ENCODE assay signal across 1 cellular context in the genomic region with DNA sequence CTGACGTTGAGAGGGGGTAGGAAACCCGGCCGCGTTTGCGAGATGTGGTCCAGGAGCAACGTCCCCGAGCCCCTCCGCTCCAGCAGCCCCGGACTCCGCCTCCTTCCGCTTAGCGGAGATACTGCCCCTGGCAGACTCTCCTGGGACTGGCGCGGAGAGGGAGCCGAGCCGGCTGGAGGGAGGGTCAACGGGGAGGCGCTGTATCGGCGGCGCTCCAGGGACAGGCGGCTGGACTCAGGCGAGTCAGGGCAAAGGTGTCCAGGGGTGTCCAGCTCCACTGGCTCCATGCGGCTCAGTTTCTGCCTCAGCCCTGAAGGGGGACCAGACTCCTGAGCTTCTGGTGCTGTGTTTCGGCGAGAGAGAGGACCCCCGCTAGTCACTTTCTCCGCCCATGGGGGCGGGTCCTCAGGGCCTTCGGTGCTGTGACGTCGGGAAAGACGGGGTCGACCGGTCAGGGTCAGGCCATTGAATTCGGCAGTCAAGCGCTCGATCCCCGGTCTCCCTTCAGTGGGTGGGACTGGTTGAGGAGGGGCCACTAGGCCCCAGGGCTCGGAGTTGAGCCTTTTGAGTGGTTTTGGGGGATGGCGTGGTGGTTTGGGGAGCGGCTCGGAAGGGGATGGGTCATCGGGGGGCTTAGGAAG.
A peak's percentile ranks its signal among the peaks of the same experiment; 100 is the strongest.
TF ChIP-seq lines count a peak whose summit lies in the region.

No MANE protein-coding gene starts in this region.

TF ChIP-seq in HEK293, 187 proteins besides CTCF, POLR2A, EP300 and RAD21 (continued from another document and continues in another):
- TF ChIP-seq, protein P1, sequence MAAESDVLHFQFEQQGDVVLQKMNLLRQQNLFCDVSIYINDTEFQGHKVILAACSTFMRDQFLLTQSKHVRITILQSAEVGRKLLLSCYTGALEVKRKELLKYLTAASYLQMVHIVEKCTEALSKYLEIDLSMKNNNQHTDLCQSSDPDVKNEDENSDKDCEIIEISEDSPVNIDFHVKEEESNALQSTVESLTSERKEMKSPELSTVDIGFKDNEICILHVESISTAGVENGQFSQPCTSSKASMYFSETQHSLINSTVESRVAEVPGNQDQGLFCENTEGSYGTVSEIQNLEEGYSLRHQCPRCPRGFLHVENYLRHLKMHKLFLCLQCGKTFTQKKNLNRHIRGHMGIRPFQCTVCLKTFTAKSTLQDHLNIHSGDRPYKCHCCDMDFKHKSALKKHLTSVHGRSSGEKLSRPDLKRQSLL (tag by site-specific recombination; IDR thresholded peaks at IDR 0.05) = peak; percentile 59; the same call in 1 of the 2 replicates
- TF ChIP-seq, protein P2, sequence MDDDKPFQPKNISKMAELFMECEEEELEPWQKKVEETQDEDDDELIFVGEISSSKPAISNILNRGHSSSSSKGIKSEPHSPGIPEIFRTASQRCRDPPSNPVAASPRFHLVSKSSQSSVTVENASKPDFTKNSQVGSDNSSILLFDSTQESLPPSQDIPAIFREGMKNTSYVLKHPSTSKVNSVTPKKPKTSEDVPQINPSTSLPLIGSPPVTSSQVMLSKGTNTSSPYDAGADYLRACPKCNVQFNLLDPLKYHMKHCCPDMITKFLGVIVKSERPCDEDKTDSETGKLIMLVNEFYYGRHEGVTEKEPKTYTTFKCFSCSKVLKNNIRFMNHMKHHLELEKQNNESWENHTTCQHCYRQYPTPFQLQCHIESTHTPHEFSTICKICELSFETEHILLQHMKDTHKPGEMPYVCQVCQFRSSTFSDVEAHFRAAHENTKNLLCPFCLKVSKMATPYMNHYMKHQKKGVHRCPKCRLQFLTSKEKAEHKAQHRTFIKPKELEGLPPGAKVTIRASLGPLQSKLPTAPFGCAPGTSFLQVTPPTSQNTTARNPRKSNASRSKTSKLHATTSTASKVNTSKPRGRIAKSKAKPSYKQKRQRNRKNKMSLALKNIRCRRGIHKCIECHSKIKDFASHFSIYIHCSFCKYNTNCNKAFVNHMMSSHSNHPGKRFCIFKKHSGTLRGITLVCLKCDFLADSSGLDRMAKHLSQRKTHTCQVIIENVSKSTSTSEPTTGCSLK (tag by site-specific recombination; IDR thresholded peaks at IDR 0.05) = no peak
- TF ChIP-seq ZNF37A (tag by site-specific recombination; IDR thresholded peaks at IDR 0.05) (no peak), ZNF514 (tag by site-specific recombination; IDR thresholded peaks at IDR 0.05) (no peak), ZNF112 (tag by site-specific recombination; IDR thresholded peaks at IDR 0.05) (no peak), ZNF843 (tag by site-specific recombination; IDR thresholded peaks at IDR 0.05) (no peak), ZBTB17 (tag by site-specific recombination; IDR thresholded peaks at IDR 0.05) (peak; percentile 75; the same call in 1 of the 2 replicates), BCL11A (tag by site-specific recombination; IDR thresholded peaks at IDR 0.05; ENCODE audit: low read depth) (peak; percentile 53; the same call in 1 of the 2 replicates), YY2 (tag by site-specific recombination; IDR thresholded peaks at IDR 0.05) (no peak), ZNF404 (tag by site-specific recombination; IDR thresholded peaks at IDR 0.05) (no peak), SCRT1 (tag by site-specific recombination; IDR thresholded peaks at IDR 0.05; ENCODE audit: borderline replicate concordance) (no peak), ZNF157 (tag by site-specific recombination; IDR thresholded peaks at IDR 0.05) (no peak), ZNF211 (tag by site-specific recombination; IDR thresholded peaks at IDR 0.05; ENCODE audit: low read depth) (no peak), ZSCAN16 (tag by site-specific recombination; IDR thresholded peaks at IDR 0.05) (no peak), ZNF629 (tag by site-specific recombination; IDR thresholded peaks at IDR 0.05) (peak; percentile 85), KLF16 (tag by site-specific recombination; IDR thresholded peaks at IDR 0.05) (peak; percentile 73; the same call in 1 of the 2 replicates), ZNF670 (tag by site-specific recombination; IDR thresholded peaks at IDR 0.05; ENCODE audit: low read depth) (no peak), ZEB2 (tag by site-specific recombination; IDR thresholded peaks at IDR 0.05) (0 out of 2 replicates have a peak, but pooled peaks have one; percentile 49), ZNF133 (tag by site-specific recombination; IDR thresholded peaks at IDR 0.05) (no peak), OSR2 (tag by site-specific recombination; IDR thresholded peaks at IDR 0.05) (0 out of 2 replicates have a peak, but pooled peaks have one; percentile 19), ZNF394 (tag by site-specific recombination; IDR thresholded peaks at IDR 0.05; ENCODE audit: borderline replicate concordance) (0 out of 2 replicates have a peak, but pooled peaks have one; percentile 11), ZNF423 (tag by site-specific recombination; IDR thresholded peaks at IDR 0.05) (peak; percentile 89), ZNF155 (tag by site-specific recombination; IDR thresholded peaks at IDR 0.05) (no peak), HOXD13 (CRISPR knock-in tag; IDR thresholded peaks at IDR 0.05; ENCODE audit: borderline replicate concordance) (no peak), SP3 (tag by site-specific recombination; IDR thresholded peaks at IDR 0.05) (peak; percentile 89), ZNF596 (tag by site-specific recombination; IDR thresholded peaks at IDR 0.05) (no peak), ZNF521 (tag by site-specific recombination; IDR thresholded peaks at IDR 0.05) (no peak), ZNF24 (tag by site-specific recombination; IDR thresholded peaks at IDR 0.05) (no peak), HOXC10 (CRISPR knock-in tag; IDR thresholded peaks at IDR 0.05) (no peak), ZNF391 (tag by site-specific recombination; IDR thresholded peaks at IDR 0.05; ENCODE audit: borderline replicate concordance, low read depth) (peak; percentile 35; the same call in 1 of the 2 replicates), KLF9 (tag by site-specific recombination; IDR thresholded peaks at IDR 0.05; ENCODE audit: low read depth) (peak; percentile 62; the same call in 1 of the 2 replicates), PRDM1 (tag by site-specific recombination; IDR thresholded peaks at IDR 0.05) (peak; percentile 25; the same call in 1 of the 2 replicates), SP2 (tag by site-specific recombination; IDR thresholded peaks at IDR 0.05) (peak; percentile 90)
- TF ChIP-seq, protein P3, sequence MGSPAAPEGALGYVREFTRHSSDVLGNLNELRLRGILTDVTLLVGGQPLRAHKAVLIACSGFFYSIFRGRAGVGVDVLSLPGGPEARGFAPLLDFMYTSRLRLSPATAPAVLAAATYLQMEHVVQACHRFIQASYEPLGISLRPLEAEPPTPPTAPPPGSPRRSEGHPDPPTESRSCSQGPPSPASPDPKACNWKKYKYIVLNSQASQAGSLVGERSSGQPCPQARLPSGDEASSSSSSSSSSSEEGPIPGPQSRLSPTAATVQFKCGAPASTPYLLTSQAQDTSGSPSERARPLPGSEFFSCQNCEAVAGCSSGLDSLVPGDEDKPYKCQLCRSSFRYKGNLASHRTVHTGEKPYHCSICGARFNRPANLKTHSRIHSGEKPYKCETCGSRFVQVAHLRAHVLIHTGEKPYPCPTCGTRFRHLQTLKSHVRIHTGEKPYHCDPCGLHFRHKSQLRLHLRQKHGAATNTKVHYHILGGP (tag by site-specific recombination; IDR thresholded peaks at IDR 0.05) = no peak
- TF ChIP-seq, protein P4, sequence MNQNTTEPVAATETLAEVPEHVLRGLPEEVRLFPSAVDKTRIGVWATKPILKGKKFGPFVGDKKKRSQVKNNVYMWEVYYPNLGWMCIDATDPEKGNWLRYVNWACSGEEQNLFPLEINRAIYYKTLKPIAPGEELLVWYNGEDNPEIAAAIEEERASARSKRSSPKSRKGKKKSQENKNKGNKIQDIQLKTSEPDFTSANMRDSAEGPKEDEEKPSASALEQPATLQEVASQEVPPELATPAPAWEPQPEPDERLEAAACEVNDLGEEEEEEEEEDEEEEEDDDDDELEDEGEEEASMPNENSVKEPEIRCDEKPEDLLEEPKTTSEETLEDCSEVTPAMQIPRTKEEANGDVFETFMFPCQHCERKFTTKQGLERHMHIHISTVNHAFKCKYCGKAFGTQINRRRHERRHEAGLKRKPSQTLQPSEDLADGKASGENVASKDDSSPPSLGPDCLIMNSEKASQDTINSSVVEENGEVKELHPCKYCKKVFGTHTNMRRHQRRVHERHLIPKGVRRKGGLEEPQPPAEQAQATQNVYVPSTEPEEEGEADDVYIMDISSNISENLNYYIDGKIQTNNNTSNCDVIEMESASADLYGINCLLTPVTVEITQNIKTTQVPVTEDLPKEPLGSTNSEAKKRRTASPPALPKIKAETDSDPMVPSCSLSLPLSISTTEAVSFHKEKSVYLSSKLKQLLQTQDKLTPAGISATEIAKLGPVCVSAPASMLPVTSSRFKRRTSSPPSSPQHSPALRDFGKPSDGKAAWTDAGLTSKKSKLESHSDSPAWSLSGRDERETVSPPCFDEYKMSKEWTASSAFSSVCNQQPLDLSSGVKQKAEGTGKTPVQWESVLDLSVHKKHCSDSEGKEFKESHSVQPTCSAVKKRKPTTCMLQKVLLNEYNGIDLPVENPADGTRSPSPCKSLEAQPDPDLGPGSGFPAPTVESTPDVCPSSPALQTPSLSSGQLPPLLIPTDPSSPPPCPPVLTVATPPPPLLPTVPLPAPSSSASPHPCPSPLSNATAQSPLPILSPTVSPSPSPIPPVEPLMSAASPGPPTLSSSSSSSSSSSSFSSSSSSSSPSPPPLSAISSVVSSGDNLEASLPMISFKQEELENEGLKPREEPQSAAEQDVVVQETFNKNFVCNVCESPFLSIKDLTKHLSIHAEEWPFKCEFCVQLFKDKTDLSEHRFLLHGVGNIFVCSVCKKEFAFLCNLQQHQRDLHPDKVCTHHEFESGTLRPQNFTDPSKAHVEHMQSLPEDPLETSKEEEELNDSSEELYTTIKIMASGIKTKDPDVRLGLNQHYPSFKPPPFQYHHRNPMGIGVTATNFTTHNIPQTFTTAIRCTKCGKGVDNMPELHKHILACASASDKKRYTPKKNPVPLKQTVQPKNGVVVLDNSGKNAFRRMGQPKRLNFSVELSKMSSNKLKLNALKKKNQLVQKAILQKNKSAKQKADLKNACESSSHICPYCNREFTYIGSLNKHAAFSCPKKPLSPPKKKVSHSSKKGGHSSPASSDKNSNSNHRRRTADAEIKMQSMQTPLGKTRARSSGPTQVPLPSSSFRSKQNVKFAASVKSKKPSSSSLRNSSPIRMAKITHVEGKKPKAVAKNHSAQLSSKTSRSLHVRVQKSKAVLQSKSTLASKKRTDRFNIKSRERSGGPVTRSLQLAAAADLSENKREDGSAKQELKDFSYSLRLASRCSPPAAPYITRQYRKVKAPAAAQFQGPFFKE (tag by site-specific recombination; IDR thresholded peaks at IDR 0.05; ENCODE audit: borderline replicate concordance) = no peak
- TF ChIP-seq, protein P5, sequence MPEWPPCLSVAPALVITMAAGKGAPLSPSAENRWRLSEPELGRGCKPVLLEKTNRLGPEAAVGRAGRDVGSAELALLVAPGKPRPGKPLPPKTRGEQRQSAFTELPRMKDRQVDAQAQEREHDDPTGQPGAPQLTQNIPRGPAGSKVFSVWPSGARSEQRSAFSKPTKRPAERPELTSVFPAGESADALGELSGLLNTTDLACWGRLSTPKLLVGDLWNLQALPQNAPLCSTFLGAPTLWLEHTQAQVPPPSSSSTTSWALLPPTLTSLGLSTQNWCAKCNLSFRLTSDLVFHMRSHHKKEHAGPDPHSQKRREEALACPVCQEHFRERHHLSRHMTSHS (tag by site-specific recombination; IDR thresholded peaks at IDR 0.05) = no peak
- TF ChIP-seq, protein P6, sequence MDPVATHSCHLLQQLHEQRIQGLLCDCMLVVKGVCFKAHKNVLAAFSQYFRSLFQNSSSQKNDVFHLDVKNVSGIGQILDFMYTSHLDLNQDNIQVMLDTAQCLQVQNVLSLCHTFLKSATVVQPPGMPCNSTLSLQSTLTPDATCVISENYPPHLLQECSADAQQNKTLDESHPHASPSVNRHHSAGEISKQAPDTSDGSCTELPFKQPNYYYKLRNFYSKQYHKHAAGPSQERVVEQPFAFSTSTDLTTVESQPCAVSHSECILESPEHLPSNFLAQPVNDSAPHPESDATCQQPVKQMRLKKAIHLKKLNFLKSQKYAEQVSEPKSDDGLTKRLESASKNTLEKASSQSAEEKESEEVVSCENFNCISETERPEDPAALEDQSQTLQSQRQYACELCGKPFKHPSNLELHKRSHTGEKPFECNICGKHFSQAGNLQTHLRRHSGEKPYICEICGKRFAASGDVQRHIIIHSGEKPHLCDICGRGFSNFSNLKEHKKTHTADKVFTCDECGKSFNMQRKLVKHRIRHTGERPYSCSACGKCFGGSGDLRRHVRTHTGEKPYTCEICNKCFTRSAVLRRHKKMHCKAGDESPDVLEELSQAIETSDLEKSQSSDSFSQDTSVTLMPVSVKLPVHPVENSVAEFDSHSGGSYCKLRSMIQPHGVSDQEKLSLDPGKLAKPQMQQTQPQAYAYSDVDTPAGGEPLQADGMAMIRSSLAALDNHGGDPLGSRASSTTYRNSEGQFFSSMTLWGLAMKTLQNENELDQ (tag by site-specific recombination; IDR thresholded peaks at IDR 0.05; ENCODE audit: low read depth) = no peak
- TF ChIP-seq, protein P7, sequence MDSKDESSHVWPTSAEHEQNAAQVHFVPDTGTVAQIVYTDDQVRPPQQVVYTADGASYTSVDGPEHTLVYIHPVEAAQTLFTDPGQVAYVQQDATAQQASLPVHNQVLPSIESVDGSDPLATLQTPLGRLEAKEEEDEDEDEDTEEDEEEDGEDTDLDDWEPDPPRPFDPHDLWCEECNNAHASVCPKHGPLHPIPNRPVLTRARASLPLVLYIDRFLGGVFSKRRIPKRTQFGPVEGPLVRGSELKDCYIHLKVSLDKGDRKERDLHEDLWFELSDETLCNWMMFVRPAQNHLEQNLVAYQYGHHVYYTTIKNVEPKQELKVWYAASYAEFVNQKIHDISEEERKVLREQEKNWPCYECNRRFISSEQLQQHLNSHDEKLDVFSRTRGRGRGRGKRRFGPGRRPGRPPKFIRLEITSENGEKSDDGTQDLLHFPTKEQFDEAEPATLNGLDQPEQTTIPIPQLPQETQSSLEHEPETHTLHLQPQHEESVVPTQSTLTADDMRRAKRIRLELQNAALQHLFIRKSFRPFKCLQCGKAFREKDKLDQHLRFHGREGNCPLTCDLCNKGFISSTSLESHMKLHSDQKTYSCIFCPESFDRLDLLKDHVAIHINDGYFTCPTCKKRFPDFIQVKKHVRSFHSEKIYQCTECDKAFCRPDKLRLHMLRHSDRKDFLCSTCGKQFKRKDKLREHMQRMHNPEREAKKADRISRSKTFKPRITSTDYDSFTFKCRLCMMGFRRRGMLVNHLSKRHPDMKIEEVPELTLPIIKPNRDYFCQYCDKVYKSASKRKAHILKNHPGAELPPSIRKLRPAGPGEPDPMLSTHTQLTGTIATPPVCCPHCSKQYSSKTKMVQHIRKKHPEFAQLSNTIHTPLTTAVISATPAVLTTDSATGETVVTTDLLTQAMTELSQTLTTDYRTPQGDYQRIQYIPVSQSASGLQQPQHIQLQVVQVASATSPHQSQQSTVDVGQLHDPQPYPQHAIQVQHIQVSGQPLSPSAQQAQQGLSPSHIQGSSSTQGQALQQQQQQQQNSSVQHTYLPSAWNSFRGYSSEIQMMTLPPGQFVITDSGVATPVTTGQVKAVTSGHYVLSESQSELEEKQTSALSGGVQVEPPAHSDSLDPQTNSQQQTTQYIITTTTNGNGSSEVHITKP (tag by site-specific recombination; IDR thresholded peaks at IDR 0.05) = peak; percentile 96
- TF ChIP-seq, protein P8, sequence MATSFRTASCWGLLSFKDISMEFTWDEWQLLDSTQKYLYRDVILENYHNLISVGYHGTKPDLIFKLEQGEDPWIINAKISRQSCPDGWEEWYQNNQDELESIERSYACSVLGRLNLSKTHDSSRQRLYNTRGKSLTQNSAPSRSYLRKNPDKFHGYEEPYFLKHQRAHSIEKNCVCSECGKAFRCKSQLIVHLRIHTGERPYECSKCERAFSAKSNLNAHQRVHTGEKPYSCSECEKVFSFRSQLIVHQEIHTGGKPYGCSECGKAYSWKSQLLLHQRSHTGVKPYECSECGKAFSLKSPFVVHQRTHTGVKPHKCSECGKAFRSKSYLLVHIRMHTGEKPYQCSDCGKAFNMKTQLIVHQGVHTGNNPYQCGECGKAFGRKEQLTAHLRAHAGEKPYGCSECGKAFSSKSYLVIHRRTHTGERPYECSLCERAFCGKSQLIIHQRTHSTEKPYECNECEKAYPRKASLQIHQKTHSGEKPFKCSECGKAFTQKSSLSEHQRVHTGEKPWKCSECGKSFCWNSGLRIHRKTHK (tag by site-specific recombination; IDR thresholded peaks at IDR 0.05) = no peak
